Comparison of ENCODE assay signal across 8 cellular contexts in genomic region chr12:10154145-10154496, GRCh38. TPM values are rescaled to one million over a fixed set of nuclear protein-coding genes. Genes with fewer than 3 reads are reported as not detected.
DNase-seq lines count a peak whose midpoint lies in the region; ATAC-seq and TF ChIP-seq lines count a peak whose summit lies in the region.

No MANE protein-coding gene starts in this region.

- H3K23ac ChIP-seq in trophoblast cell (ENCODE audit: low read length): no peak overlapping the region

- peak overlapping the region; percentile 79 for H3K4me2 ChIP-seq in trophoblast cell (ENCODE audit: low read length)

- H3K27ac Mint-ChIP-seq in T-helper 17 cell (no peak overlapping the region), glutamatergic neuron (ENCODE audit: unreplicated experiment) (peak overlapping the region; percentile 66)

- intact Hi-C loops in mucosa of descending colon (cut with DNase I, micrococcal nuclease): no loop called here

- no peak overlapping the region for H2BK5ac ChIP-seq in trophoblast cell (ENCODE audit: low read depth, low read length, poor library complexity)

- no CpG with 5 or more reads among the region's 6 CpGs for WGBS in trophoblast cell (ENCODE audit: extremely low coverage, insufficient coverage, insufficient read length)

- H4K8ac ChIP-seq in trophoblast cell (ENCODE audit: low read depth, low read length): peak overlapping the region; percentile 23

- H3K79me2 ChIP-seq in trophoblast cell (ENCODE audit: control insufficient read depth, insufficient read depth, low read length, poor library complexity): no peaks in the 10 kb centered on the region

- H3K18ac ChIP-seq in trophoblast cell (ENCODE audit: low read length): no peak overlapping the region

- peaks cover 13% of the 10 kb centered on the region for H3K4me1 Mint-ChIP-seq in T-helper 17 cell
- H3K4me1 Mint-ChIP-seq in glutamatergic neuron (ENCODE audit: low read depth, unreplicated experiment): no peaks in the 10 kb centered on the region

- no peaks in the 10 kb centered on the region for H3K36me3 Mint-ChIP-seq in T-helper 17 cell (ENCODE audit: low read depth)
- no peaks in the 10 kb centered on the region for H3K36me3 Mint-ChIP-seq in glutamatergic neuron (ENCODE audit: unreplicated experiment)

- peak overlapping the region; percentile 0 for H2BK120ac ChIP-seq in trophoblast cell (ENCODE audit: insufficient read depth, low read length, poor library complexity)

- peak overlapping the region; percentile 81 for H4K12ac ChIP-seq in trophoblast cell (ENCODE audit: low read depth, low read length)

- ATAC-seq in T-helper 17 cell (no peak), mucosa of descending colon (no peak)

- H3K27ac ChIP-seq in trophoblast cell (ENCODE audit: low read depth, low read length): no peak overlapping the region

- H3K9ac ChIP-seq in trophoblast cell (ENCODE audit: low read length): no peak overlapping the region

- H3K9me3 Mint-ChIP-seq in glutamatergic neuron (ENCODE audit: unreplicated experiment): no peaks in the 10 kb centered on the region

- H3K36me3 ChIP-seq in trophoblast cell (ENCODE audit: control insufficient read depth in 1 of 2, insufficient read depth in 2 of 2, low read length in 2 of 2): no peaks in the 10 kb centered on the region
- no peaks in the 10 kb centered on the region for H3K36me3 ChIP-seq in mucosa of descending colon (ENCODE audit: low read depth)

- peaks cover 3 to 5% of the 10 kb centered on the region in 2 experiments for H3K4me1 ChIP-seq in trophoblast cell (ENCODE audit: control insufficient read depth in 1 of 2, insufficient read depth in 2 of 2, low read length in 2 of 2)
- no peaks in the 10 kb centered on the region for H3K4me1 ChIP-seq in mucosa of descending colon (ENCODE audit: low read depth)

- H3K27me3 Mint-ChIP-seq in T-helper 17 cell: peaks cover 9% of the 10 kb centered on the region
- H3K27me3 Mint-ChIP-seq in glutamatergic neuron (ENCODE audit: unreplicated experiment): peaks cover 3% of the 10 kb centered on the region

- peak overlapping the region; percentile 75 for H3K4me3 ChIP-seq in trophoblast cell (ENCODE audit: low read depth, low read length)
- no peak overlapping the region for H3K4me3 ChIP-seq in mucosa of descending colon

- no peak overlapping the region for H3K4ac ChIP-seq in trophoblast cell (ENCODE audit: low read depth, low read length)

- H3K9me3 ChIP-seq in T-helper 17 cell (ENCODE audit: control insufficient read depth, low read length, poor library complexity, severe bottlenecking) (no peaks in the 10 kb centered on the region), trophoblast cell (ENCODE audit: insufficient read depth, low read depth, low read length) (no peaks in the 10 kb centered on the region), mucosa of descending colon (no peaks in the 10 kb centered on the region)

- no peaks in the 10 kb centered on the region for H3K27me3 ChIP-seq in trophoblast cell (ENCODE audit: insufficient read depth, low read length)

- peaks cover 5% of the 10 kb centered on the region for H3K79me1 ChIP-seq in trophoblast cell (ENCODE audit: low read length)

- DNase-seq in D341Med (ENCODE audit: low spot score) (peak; percentile 17), T-helper 17 cell (no peak), glutamatergic neuron (no peak), trophoblast cell (no peak), mucosa of descending colon (no peak), NCI-H1417 treated with DMSO at 0.1 percent for 48 hours (lab: John Stamatoyannopoulos, UW) (no peak)
- no peak for DNase-seq in stimulated activated CD4-positive, alpha-beta T cell treated with anti-CD3 and anti-CD28 coated beads, Interleukin-4, amount 100 ng/mL, for 1 hour
- no peak for DNase-seq in stimulated activated CD4-positive, alpha-beta T cell treated with anti-CD3 and anti-CD28 coated beads, Interleukin-2, amount 100 ng/mL, for 24 hours

- no peak for TF ChIP-seq CTCF in glutamatergic neuron (IDR thresholded peaks at IDR 0.05; ENCODE audit: partially characterized antibody, unreplicated experiment)
- TF ChIP-seq CTCF in mucosa of descending colon (IDR thresholded peaks at IDR 0.05): no peak

- H2BK12ac ChIP-seq in trophoblast cell (ENCODE audit: low read length): peak overlapping the region; percentile 8

- peak overlapping the region; percentile 53 for H2AFZ ChIP-seq in trophoblast cell (ENCODE audit: insufficient read depth, low read length, poor library complexity)

- no peak overlapping the region for H3K14ac ChIP-seq in trophoblast cell (ENCODE audit: low read length)

- peak overlapping the region; percentile 67 for H4K91ac ChIP-seq in trophoblast cell (ENCODE audit: low read depth, low read length)

- H3K4me3 Mint-ChIP-seq in T-helper 17 cell (peak overlapping the region; percentile 92), glutamatergic neuron (ENCODE audit: unreplicated experiment) (peak overlapping the region; percentile 88)

- H2AK5ac ChIP-seq in trophoblast cell (ENCODE audit: low read length): no peak overlapping the region

RNA-seq across cellular contexts. Expression of gene OLR1, which starts 17.8 kb away (rescaled TPM):
- total RNA-seq in T-helper 17 cell (under 1 TPM in 1 of 2 donors, not detected in 1; 0.15 TPM), glutamatergic neuron (ENCODE audit: unreplicated experiment) (not detected), mucosa of descending colon (under 1 TPM in 1 of 3 donors, not detected in 2; 0.63 TPM)
- 13.8 and 15.0 TPM in 2 replicates for polyA plus RNA-seq in trophoblast cell (2013)

RNA-seq across cellular contexts. Expression of gene CLEC7A, which starts 24.1 kb away (rescaled TPM):
- 1 to 10 TPM; 3.2 to 8.2 TPM for total RNA-seq in T-helper 17 cell
- not detected for total RNA-seq in glutamatergic neuron (ENCODE audit: unreplicated experiment)
- polyA plus RNA-seq in trophoblast cell (2013): 13.7 and 14.4 TPM in 2 replicates
- total RNA-seq in mucosa of descending colon: 10 to 100 TPM in 1 of 3 donors, 1 to 10 TPM in 2; 3.1 to 12.0 (median 6.3) TPM

RNA-seq across cellular contexts. Expression of gene TMEM52B, which starts 24.7 kb away (rescaled TPM):
- total RNA-seq in T-helper 17 cell (not detected), glutamatergic neuron (ENCODE audit: unreplicated experiment) (not detected), mucosa of descending colon (under 1 TPM in 1 of 3 donors, not detected in 2; 0.10 TPM)
- polyA plus RNA-seq in trophoblast cell (2013): 2.4 and 2.7 TPM in 2 replicates

RNA-seq across cellular contexts. Expression of gene CLEC1A, which starts 55.3 kb away (rescaled TPM):
- not detected for total RNA-seq in T-helper 17 cell
- not detected for total RNA-seq in glutamatergic neuron (ENCODE audit: unreplicated experiment)
- 33.5 and 36.4 TPM in 2 replicates for polyA plus RNA-seq in trophoblast cell (2013)
- total RNA-seq in mucosa of descending colon: 1 to 10 TPM in 2 of 3 donors, under 1 TPM in 1; 0.67 to 2.8 (median 1.2) TPM

RNA-seq across cellular contexts. Expression of gene GABARAPL1, which starts 58.6 kb away (rescaled TPM):
- 100 to 1,000 TPM; 104 to 110 TPM for total RNA-seq in T-helper 17 cell
- total RNA-seq in glutamatergic neuron (ENCODE audit: unreplicated experiment): 110 TPM
- polyA plus RNA-seq in trophoblast cell (2013): 84.3 and 86.6 TPM in 2 replicates
- total RNA-seq in mucosa of descending colon: 10 to 100 TPM; 34.4 to 93.4 (median 41.0) TPM
